ENCODE assay signal across 11 cellular contexts in the genomic region with DNA sequence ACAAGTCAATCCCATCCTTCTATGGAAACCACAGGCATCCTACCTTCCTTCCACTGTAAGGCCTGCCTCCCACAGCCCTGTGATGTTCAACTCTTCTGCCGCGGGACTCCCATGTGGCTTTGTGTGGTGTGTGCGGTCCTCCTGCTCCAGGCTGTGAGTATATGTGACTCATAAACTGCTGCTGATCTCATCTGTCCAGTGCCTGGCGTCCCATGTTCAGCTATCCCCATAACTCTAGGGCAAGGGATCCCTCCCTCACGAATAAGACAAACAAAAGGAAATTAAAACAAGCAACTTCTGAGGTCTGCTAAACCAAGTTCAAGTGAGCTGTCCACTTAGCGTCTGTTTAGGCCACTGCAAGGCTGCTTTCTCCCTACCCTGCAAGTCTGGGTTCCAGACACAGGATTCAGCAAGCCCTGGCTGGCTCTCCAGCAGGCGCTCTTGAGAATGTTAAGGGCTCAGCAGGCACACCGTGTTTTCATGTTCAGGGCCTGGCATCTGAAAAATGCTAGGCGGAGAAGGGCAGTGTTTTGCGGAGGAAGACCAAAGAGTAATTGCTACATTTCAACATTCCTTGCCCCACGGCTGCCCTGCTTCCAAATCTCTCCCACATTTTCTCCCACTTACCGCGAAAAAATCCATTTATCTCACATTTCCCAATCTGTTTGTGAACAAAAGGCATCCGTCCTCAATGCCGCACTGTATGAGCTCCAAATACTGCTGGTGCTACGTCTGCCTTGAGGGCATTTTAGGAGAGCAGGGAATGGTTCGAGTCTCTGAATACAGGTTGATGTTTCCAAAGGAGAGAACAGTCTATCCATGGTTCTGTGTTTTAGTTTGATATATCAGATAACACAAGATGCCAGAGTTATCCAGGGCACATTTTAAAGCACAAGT.
A peak's percentile ranks its signal among the peaks of the same experiment; 100 is the strongest.
DNase-seq lines count a peak whose midpoint lies in the region; ATAC-seq and TF ChIP-seq lines count a peak whose summit lies in the region.
"Had no signal": no experiment of that assay in that cellular context is flagged by ENCODE, and none has a peak within 500 bp of the region (broad histone marks: within the 10 kb centered on the region; RNA-seq: fewer than 3 reads in every experiment).

No MANE protein-coding gene starts in this region.

- no peaks in the 10 kb centered on the region for H3K79me2 ChIP-seq in trophoblast cell (ENCODE audit: control insufficient read depth, insufficient read depth, low read length, poor library complexity)

- H4K12ac ChIP-seq in trophoblast cell (ENCODE audit: low read depth, low read length) = no peak overlapping the region

- H2BK120ac ChIP-seq in trophoblast cell (ENCODE audit: insufficient read depth, low read length, poor library complexity) = no peak overlapping the region

- no peak overlapping the region for H4K8ac ChIP-seq in trophoblast cell (ENCODE audit: low read depth, low read length)

- H2BK5ac ChIP-seq in trophoblast cell (ENCODE audit: low read depth, low read length, poor library complexity) = peak overlapping the region; percentile 68

- H3K4me1 Mint-ChIP-seq in natural killer cell = no peaks in the 10 kb centered on the region

- H2BK12ac ChIP-seq in trophoblast cell (ENCODE audit: low read length) = peak overlapping the region; percentile 28

- no peak for TF ChIP-seq CTCF in gastroesophageal sphincter (IDR thresholded peaks at IDR 0.05)
- TF ChIP-seq CTCF in spleen (IDR thresholded peaks at IDR 0.05 in 8 of 11, conservative IDR thresholded peaks at IDR 0.05 in 3 of 11) = no peak
- TF ChIP-seq CTCF in natural killer cell (IDR thresholded peaks at IDR 0.05) = no peak

- TF ChIP-seq EP300 in gastroesophageal sphincter (IDR thresholded peaks at IDR 0.05) = no peak

- no peak overlapping the region for H3K4me2 ChIP-seq in trophoblast cell (ENCODE audit: low read length)

- H2AFZ ChIP-seq in trophoblast cell (ENCODE audit: insufficient read depth, low read length, poor library complexity) = no peak overlapping the region

- H3K4me3 ChIP-seq in gastroesophageal sphincter (no peak overlapping the region), trophoblast cell (ENCODE audit: low read depth, low read length) (no peak overlapping the region), spleen (no peak overlapping the region)

- no peaks in the 10 kb centered on the region for H3K36me3 ChIP-seq in gastroesophageal sphincter
- H3K36me3 ChIP-seq in trophoblast cell (ENCODE audit: control insufficient read depth in 1 of 2, insufficient read depth in 2 of 2, low read length in 2 of 2) = no peaks in the 10 kb centered on the region
- H3K36me3 ChIP-seq in spleen = no peaks in the 10 kb centered on the region

- no peak overlapping the region for H3K27ac Mint-ChIP-seq in natural killer cell
- H3K27ac Mint-ChIP-seq: activated CD8-positive, alpha-beta T cell treated with anti-CD3 and anti-CD28 coated beads, Interleukin-2, amount 10 ng/mL, durations not matched to agents 7 days and 5 days; effector memory CD8-positive, alpha-beta T cell had no signal

- H3K18ac ChIP-seq in trophoblast cell (ENCODE audit: low read length) = peak overlapping the region; percentile 2

- 67 to 69% methylated on average over 9 to 13 of the region's 17 CpGs for WGBS in gastroesophageal sphincter (ENCODE audit: low coverage in 1 of 2), 2 donors
- WGBS in trophoblast cell (ENCODE audit: extremely low coverage, insufficient coverage, insufficient read length) = no CpG with 5 or more reads among the region's 17 CpGs
- 64 to 76% (median 70%) methylated on average over 17 of the region's 17 CpGs for WGBS in spleen, 5 donors

- peak overlapping the region; percentile 16 for H4K91ac ChIP-seq in trophoblast cell (ENCODE audit: low read depth, low read length)

- no peak overlapping the region for H3K9ac ChIP-seq in trophoblast cell (ENCODE audit: low read length)

- H3K27me3 Mint-ChIP-seq in natural killer cell (ENCODE audit: low read depth in 2 of 2) = no peaks in the 10 kb centered on the region
- H3K27me3 Mint-ChIP-seq: effector memory CD8-positive, alpha-beta T cell had no signal

- intact Hi-C loops in spleen (cut with DNase I; ENCODE audit: low total_unique reads) = no loop called here
- intact Hi-C loops in natural killer cell (cut with micrococcal nuclease) = no loop called here

- no peak overlapping the region for H3K14ac ChIP-seq in trophoblast cell (ENCODE audit: low read length)

- H3K27me3 ChIP-seq in gastroesophageal sphincter (no peaks in the 10 kb centered on the region), trophoblast cell (ENCODE audit: insufficient read depth, low read length) (no peaks in the 10 kb centered on the region), spleen (replicated peaks in 1 of 7) (no peaks in the 10 kb centered on the region)

- H3K9me3 ChIP-seq in gastroesophageal sphincter (no peaks in the 10 kb centered on the region), trophoblast cell (ENCODE audit: insufficient read depth, low read depth, low read length) (no peaks in the 10 kb centered on the region), spleen (no peaks in the 10 kb centered on the region)

- H3K79me1 ChIP-seq in trophoblast cell (ENCODE audit: low read length) = peaks cover 10% of the 10 kb centered on the region

- H3K9me3 Mint-ChIP-seq in natural killer cell = peaks cover 7% of the 10 kb centered on the region in 2 donors

- ATAC-seq in gastroesophageal sphincter = peak; percentile 50
- no peak for ATAC-seq in natural killer cell
- ATAC-seq: activated CD8-positive, alpha-beta T cell treated with anti-CD3 and anti-CD28 coated beads, Interleukin-2, amount 10 ng/mL, durations not matched to agents 7 days and 5 days; effector memory CD8-positive, alpha-beta T cell had no signal

- no peak overlapping the region for H3K23ac ChIP-seq in trophoblast cell (ENCODE audit: low read length)

- DNase-seq in EH (ENCODE audit: low read depth) = peak; percentile 97
- DNase-seq in T1000 (lab: John Stamatoyannopoulos, UW) = peak; percentile 66
- DNase-seq in trophoblast cell = peak; percentile 90 to 96
- no peak for DNase-seq in spleen
- DNase-seq in natural killer cell = no peak
- no peak for DNase-seq in NCI-H1694 (lab: John Stamatoyannopoulos, UW)
- no peak for DNase-seq in DMS79 (lab: John Stamatoyannopoulos, UW)
- DNase-seq: activated CD8-positive, alpha-beta T cell treated with anti-CD3 and anti-CD28 coated beads, Interleukin-2, amount 10 ng/mL, durations not matched to agents 7 days and 5 days; effector memory CD8-positive, alpha-beta T cell; occipital lobe had no signal

- peak overlapping the region in 1 of 4 donors; percentile 50 for H3K27ac ChIP-seq in gastroesophageal sphincter
- H3K27ac ChIP-seq in trophoblast cell (ENCODE audit: low read depth, low read length) = peak overlapping the region; percentile 73
- peak overlapping the region in 1 of 8 donors; percentile 15 for H3K27ac ChIP-seq in spleen

- no peak for TF ChIP-seq POLR2A in gastroesophageal sphincter (IDR thresholded peaks at IDR 0.05)
- no peak for TF ChIP-seq POLR2A in spleen (IDR thresholded peaks at IDR 0.05)

- H3K4me1 ChIP-seq in gastroesophageal sphincter (no peaks in the 10 kb centered on the region), trophoblast cell (ENCODE audit: control insufficient read depth in 1 of 2, insufficient read depth in 2 of 2, low read length in 2 of 2) (peaks cover 9 to 13% of the 10 kb centered on the region in 2 experiments), spleen (no peaks in the 10 kb centered on the region)

- no peak overlapping the region for H3K4me3 Mint-ChIP-seq in natural killer cell
- H3K4me3 Mint-ChIP-seq: activated CD8-positive, alpha-beta T cell treated with anti-CD3 and anti-CD28 coated beads, Interleukin-2, amount 10 ng/mL, durations not matched to agents 7 days and 5 days; effector memory CD8-positive, alpha-beta T cell had no signal

- H3K36me3 Mint-ChIP-seq in natural killer cell = no peaks in the 10 kb centered on the region

- H3K4ac ChIP-seq in trophoblast cell (ENCODE audit: low read depth, low read length) = no peak overlapping the region

- H2AK5ac ChIP-seq in trophoblast cell (ENCODE audit: low read length) = no peak overlapping the region

Comparison
In these comparisons a context has a peak if more than half of its experiments do, and no peak if none do; other contexts are left out.
1. DNase-seq: peak in EH (single experiment), T1000 (single experiment) and trophoblast cell (2 of 2); none in spleen (single experiment), natural killer cell (single experiment), NCI-H1694 (single experiment) and DMS79 (single experiment).